ENCODE assay signal across 12 cellular contexts in the genomic region with DNA sequence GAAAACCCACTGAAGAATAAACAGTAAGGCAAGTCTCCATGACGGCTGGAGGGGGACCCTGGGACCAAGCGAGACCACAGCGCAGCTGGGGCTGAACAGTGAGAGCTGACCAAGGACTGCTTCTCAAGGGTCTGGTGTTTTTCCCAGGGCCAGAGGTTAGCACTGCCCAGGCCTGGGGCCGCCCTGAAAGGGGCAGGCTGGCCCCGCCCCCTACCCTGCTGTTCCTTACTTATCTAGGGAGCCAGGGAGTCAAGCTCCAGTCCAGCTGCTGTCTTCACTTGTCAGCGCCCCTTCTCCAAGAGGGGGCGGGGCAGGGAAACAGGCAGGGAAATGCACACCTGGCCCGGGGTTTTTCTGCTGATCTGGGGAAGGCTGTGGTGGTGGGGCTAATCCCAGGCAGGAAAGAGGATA. TPM values are rescaled to one million over a fixed set of nuclear protein-coding genes. Genes with fewer than 3 reads are reported as not detected.
DNase-seq lines count a peak whose midpoint lies in the region; ATAC-seq, FAIRE-seq and TF ChIP-seq lines count a peak whose summit lies in the region.
"Had no signal": no experiment of that assay in that cellular context is flagged by ENCODE, and none has a peak within 500 bp of the region (broad histone marks: within the 10 kb centered on the region; RNA-seq: fewer than 3 reads in every experiment).

No MANE protein-coding gene starts in this region.

- no peak for ATAC-seq in HepG2
- peak; percentile 23 for ATAC-seq in aorta (ENCODE audit: low FRiP score)
- no peak for ATAC-seq in GM18858 (IDR thresholded peaks at IDR 0.05; ENCODE audit: unreplicated experiment)
- ATAC-seq: activated T-cell treated with anti-CD3 and anti-CD28 coated beads, Interleukin-2, amount 50 U/mL, for 4 hours had no signal

- 87% methylated on average over 8 of the region's 8 CpGs for WGBS in liver
- 90% methylated on average over 6 of the region's 8 CpGs for WGBS in HepG2 (ENCODE audit: low lambda C conversion rate)
- 57 to 62% methylated on average over 8 of the region's 8 CpGs for WGBS in aorta, 2 donors

- in situ Hi-C loops in HepG2 (cut with HindIII; ENCODE audit: extremely low pct_ligation_motif_present, low pct_unique_long_range_greater_than_20kb): no loop called here

- intact Hi-C loops in HepG2 (cut with micrococcal nuclease; ENCODE audit: unreplicated experiment): loop anchor here (2.0 kb wide), 1 partner anchor 30 kb away; no protein-coding TSS in a partner anchor
- intact Hi-C loops in aorta (cut with DNase I): no loop called here

- no peak overlapping the region for H3K27ac ChIP-seq in liver (ENCODE audit: low read depth in 1 of 2, low read length in 2 of 2)
- H3K27ac ChIP-seq in HepG2 (ENCODE audit: extremely low read length, insufficient read depth, low read length): no peak overlapping the region
- peak overlapping the region; percentile 81 for H3K27ac ChIP-seq in caudate nucleus (ENCODE audit: low read depth, low read length)
- H3K27ac ChIP-seq in muscle layer of duodenum (ENCODE audit: low read length): peak overlapping the region; percentile 10
- peak overlapping the region; percentile 22 to 24 for H3K27ac ChIP-seq in aorta (ENCODE audit: low read depth in 1 of 2, low read length in 2 of 2)
- H3K27ac ChIP-seq: RWPE1 had no signal

- peaks cover 6 to 42% (median 33%) of the 10 kb centered on the region in 4 donors for H3K36me3 ChIP-seq in liver (ENCODE audit: control insufficient read depth in 4 of 4, insufficient read depth in 3 of 4, low read depth in 1 of 4, low read length in 3 of 4)
- peaks cover 8 to 9% of the 10 kb centered on the region in 2 experiments; a peak in 3 of 5 replicates for H3K36me3 ChIP-seq in HepG2 (replicated peaks in 1 of 2; ENCODE audit: control insufficient read depth in 1 of 2, insufficient read depth in 2 of 2, low read length in 2 of 2)
- H3K36me3 ChIP-seq in muscle layer of duodenum (ENCODE audit: control insufficient read depth in 1 of 2, insufficient read depth in 2 of 2, low read length in 2 of 2): peaks cover 9 to 10% of the 10 kb centered on the region in 2 donors
- H3K36me3 ChIP-seq in aorta (ENCODE audit: control insufficient read depth in 1 of 2, insufficient read depth in 2 of 2, low read length in 1 of 2): peaks cover 8 to 17% of the 10 kb centered on the region in 2 donors

- H3K27me3 ChIP-seq in liver (ENCODE audit: control insufficient read depth in 4 of 4, insufficient read depth in 4 of 4, low read length in 3 of 4): no peaks in the 10 kb centered on the region
- no peaks in the 10 kb centered on the region for H3K27me3 ChIP-seq in HepG2 (ENCODE audit: control insufficient read depth in 1 of 2, insufficient read depth in 2 of 2, low read length in 2 of 2)
- no peaks in the 10 kb centered on the region for H3K27me3 ChIP-seq in muscle layer of duodenum (ENCODE audit: low read depth, low read length)
- no peaks in the 10 kb centered on the region for H3K27me3 ChIP-seq in aorta (ENCODE audit: control insufficient read depth in 1 of 2, insufficient read depth in 2 of 2, low read length in 1 of 2)

- DNase-seq in HepG2 (ENCODE audit: low spot score) (no peak), caudate nucleus (lab: John Stamatoyannopoulos, UW) (no peak), aorta (no peak), RPMI8226 (no peak)
- DNase-seq in activated CD4-positive, alpha-beta T cell treated with anti-CD3 and anti-CD28 coated beads for 4 hours: no peak
- DNase-seq: activated T-cell treated with anti-CD3 and anti-CD28 coated beads, Interleukin-2, amount 50 U/mL, for 4 hours; kidney; NCI-H2081 had no signal

- no peak overlapping the region for H2AFZ ChIP-seq in HepG2 (ENCODE audit: low read length)

- H3K4me3 ChIP-seq in liver (ENCODE audit: low read depth in 1 of 3, low read length in 3 of 3): no peak overlapping the region
- H3K4me3 ChIP-seq in HepG2 (replicated peaks in 1 of 3; ENCODE audit: insufficient read depth in 1 of 3, low read depth in 2 of 3, low read length in 3 of 3): no peak overlapping the region
- no peak overlapping the region for H3K4me3 ChIP-seq in muscle layer of duodenum (ENCODE audit: low read depth in 1 of 2, low read length in 2 of 2)
- no peak overlapping the region for H3K4me3 ChIP-seq in aorta (ENCODE audit: low read length in 2 of 2)

- H3K9me3 ChIP-seq in liver (ENCODE audit: control insufficient read depth in 4 of 4, low read length in 3 of 4) (no peaks in the 10 kb centered on the region), HepG2 (ENCODE audit: low read length) (no peaks in the 10 kb centered on the region), muscle layer of duodenum (ENCODE audit: control insufficient read depth in 1 of 2, low read length in 2 of 2) (no peaks in the 10 kb centered on the region), aorta (ENCODE audit: control insufficient read depth, low read length) (no peaks in the 10 kb centered on the region)

- FAIRE-seq in HepG2 (lab: Jason Lieb, UNC): no peak
- FAIRE-seq: kidney had no signal

- CTCF ChIA-PET in HepG2 (lab: Yijun Ruan, JAX; ENCODE audit: low intra/inter-chr PET ratio, low total read pairs): no interaction called here

- TF ChIP-seq CTCF in liver (IDR thresholded peaks at IDR 0.05; ENCODE audit: low read depth, low read length, missing input control): no peak
- no peak for TF ChIP-seq CTCF in HepG2 (CRISPR knock-in tag; IDR thresholded peaks at IDR 0.05)

- H3K4me1 ChIP-seq in liver (ENCODE audit: control insufficient read depth in 4 of 4, insufficient read depth in 4 of 4, low read length in 3 of 4) (peaks cover 2 to 25% (median 17%) of the 10 kb centered on the region in 4 donors), HepG2 (ENCODE audit: insufficient read depth, low read length) (peaks cover 49% of the 10 kb centered on the region), muscle layer of duodenum (ENCODE audit: control insufficient read depth in 1 of 2, insufficient read depth in 2 of 2, low read length in 2 of 2) (peaks cover 0 to 47% of the 10 kb centered on the region in 2 donors), aorta (ENCODE audit: control insufficient read depth in 1 of 2, insufficient read depth in 2 of 2, low read length in 2 of 2) (no peaks in the 10 kb centered on the region)

- H4K20me1 ChIP-seq in HepG2 (ENCODE audit: insufficient read depth, low read length): no peaks in the 10 kb centered on the region

- POLR2A ChIA-PET in HepG2 (lab: Yijun Ruan, JAX): no interaction called here

- TF ChIP-seq RAD21 in liver (IDR thresholded peaks at IDR 0.05) (no peak), HepG2 (CRISPR knock-in tag; IDR thresholded peaks at IDR 0.05) (no peak)

- H3K79me2 ChIP-seq in HepG2 (ENCODE audit: insufficient read depth, low read length): no peaks in the 10 kb centered on the region

- no peak for TF ChIP-seq POLR2A in HepG2 (IDR thresholded peaks at IDR 0.05; ENCODE audit: insufficient read depth in 1 of 2, low read depth in 2 of 2, low read length in 2 of 2)

- BruUV-seq in HepG2 (replicated peaks; lab: Mats Ljungman, UMichigan): no TSS peak

- no peak for TF ChIP-seq EP300 in HepG2 (IDR thresholded peaks at IDR 0.05; ENCODE audit: low read depth in 2 of 2, low read length in 2 of 2)
- no peak for TF ChIP-seq EP300 in HepG2 (CRISPR knock-in tag; IDR thresholded peaks at IDR 0.05; ENCODE audit: borderline replicate concordance)

- H3K4me2 ChIP-seq in HepG2 (ENCODE audit: low read depth, low read length): no peak overlapping the region

- H3K9ac ChIP-seq in liver (ENCODE audit: low read depth in 1 of 2, low read length in 2 of 2) (no peak overlapping the region), HepG2 (ENCODE audit: insufficient read depth, low read depth, low read length) (no peak overlapping the region)

TF ChIP-seq in liver, 16 proteins besides CTCF, POLR2A, EP300 and RAD21:
- TF ChIP-seq NR2F2 (IDR thresholded peaks at IDR 0.05) (peak; percentile 57), FOXA2 (IDR thresholded peaks at IDR 0.05) (no peak)
TF ChIP-seq in liver: peak in this region for 1.

TF ChIP-seq in HepG2, 621 proteins besides CTCF, POLR2A, EP300 and RAD21 (continues in another document):
- no peak for TF ChIP-seq ZNF672 (CRISPR knock-in tag; IDR thresholded peaks at IDR 0.05)
- no peak for TF ChIP-seq CEBPG (CRISPR knock-in tag; IDR thresholded peaks at IDR 0.05)

RNA-seq across cellular contexts. Expression of gene HACD2, which starts 51.6 kb away (rescaled TPM):
- total RNA-seq in liver (10 to 100 TPM; 34.7 to 45.2 TPM), HepG2 (2016; rRNA removed; fragmentation: Illumina TruSeq; extraction: Trizol) (36.0 and 47.0 TPM in 2 replicates), aorta (10 to 100 TPM; 16.0 to 17.2 TPM)
- polyA plus RNA-seq in liver (10 to 100 TPM; 14.8 to 15.7 TPM), HepG2 (2011; rRNA removed) (40.3 and 50.4 TPM in 2 replicates), aorta (1 to 10 TPM; 8.8 to 9.7 TPM)
- 4.5 and 4.6 TPM in 2 replicates for total RNA-seq in HepG2 (2016; cell fraction: cytosol; rRNA removed; fragmentation: Illumina TruSeq; extraction: Trizol; ENCODE audit: low read depth)
- total RNA-seq in HepG2 (2016; cell fraction: insoluble cytoplasmic fraction; rRNA removed; fragmentation: Illumina TruSeq; extraction: Trizol): 37.8 and 46.8 TPM in 2 replicates
- total RNA-seq in HepG2 (2016; cell fraction: membrane; rRNA removed; fragmentation: Illumina TruSeq; extraction: Trizol): 18.0 and 20.6 TPM in 2 replicates
- 59.2 and 72.7 TPM in 2 replicates for total RNA-seq in HepG2 (2016; cell fraction: nucleus; rRNA removed; fragmentation: Illumina TruSeq; extraction: Trizol)
- 21.2 and 36.3 TPM in 2 replicates for polyA plus RNA-seq in HepG2 (2011; cell fraction: cytosol; rRNA removed)
- 10.3 and 13.9 TPM in 2 replicates for polyA plus RNA-seq in HepG2 (2011; cell fraction: nucleus; rRNA removed)
- 27.7 and 29.5 TPM in 2 replicates for polyA plus RNA-seq in HepG2 (2012)
- 2.4 and 2.8 TPM in 2 replicates for polyA plus RNA-seq in HepG2 (2016; cell fraction: cytosol; fragmentation: Illumina TruSeq; extraction: Trizol; ENCODE audit: low read depth)
- 37.0 and 37.7 TPM in 2 replicates for polyA plus RNA-seq in HepG2 (2016; cell fraction: insoluble cytoplasmic fraction; fragmentation: Illumina TruSeq; extraction: Trizol; ENCODE audit: low read depth)
- 8.1 and 8.5 TPM in 2 replicates for polyA plus RNA-seq in HepG2 (2016; cell fraction: membrane; fragmentation: Illumina TruSeq; extraction: Trizol; ENCODE audit: low read depth)
- 89.7 and 91.1 TPM in 2 replicates for polyA plus RNA-seq in HepG2 (2016; cell fraction: nucleus; fragmentation: Illumina TruSeq; extraction: Trizol; ENCODE audit: insufficient read depth, low read depth)
- polyA minus RNA-seq in HepG2 (2011; rRNA and poly(A)+ RNA removed; ENCODE audit: low replicate concordance): 77.4 and 153 TPM in 2 replicates
- polyA minus RNA-seq in HepG2 (2011; cell fraction: cytosol; rRNA and poly(A)+ RNA removed): 34.3 and 34.9 TPM in 2 replicates
- 29.0 and 33.9 TPM in 2 replicates for polyA minus RNA-seq in HepG2 (2011; cell fraction: nucleus; rRNA and poly(A)+ RNA removed)

Comparison
In these comparisons a context has a peak if more than half of its experiments do, and no peak if none do; other contexts are left out.
1. H3K27ac ChIP-seq: peak in caudate nucleus (single experiment), muscle layer of duodenum (single experiment) and aorta (2 of 2); none in liver (0 of 2) and HepG2 (single experiment).